ENCODE assay signal across 29 cellular contexts in genomic region chr16:27892879-27893278, GRCh38.
DNase-seq lines count a peak whose midpoint lies in the region; ATAC-seq and TF ChIP-seq lines count a peak whose summit lies in the region.
"Had no signal": no experiment of that assay in that cellular context is flagged by ENCODE, and none has a peak within 500 bp of the region (broad histone marks: within the 10 kb centered on the region; RNA-seq: fewer than 3 reads in every experiment).

No MANE protein-coding gene starts in this region.

- CTCF ChIA-PET in BJ (lab: Yijun Ruan, JAX) = interaction anchor here (0.6 to 1.9 kb wide), 2 partner anchors 178 to 330 kb away, joined by 3 to 6 read pairs; no protein-coding TSS in a partner anchor

- H3K23ac ChIP-seq in H9 (ENCODE audit: insufficient read length, low read depth, low read length) = no peak overlapping the region

- H4K5ac ChIP-seq in H9 (ENCODE audit: insufficient read length, low read depth, low read length) = no peak overlapping the region

- H4K8ac ChIP-seq in H9 (replicated peaks; ENCODE audit: insufficient read length, low read depth, low read length) = no peak overlapping the region

- H2BK5ac ChIP-seq in H9 (ENCODE audit: insufficient read length, low read length) = no peak overlapping the region

- H3F3A ChIP-seq in smooth muscle cell (ENCODE audit: low read depth) = no peaks in the 10 kb centered on the region

- H3K79me1 ChIP-seq in H9 (ENCODE audit: insufficient read depth, low read depth, low read length, poor library complexity, severe bottlenecking) = no peaks in the 10 kb centered on the region

- WGBS in H9 (ENCODE audit: extremely low coverage, insufficient read length, low lambda C conversion rate) = no CpG with 5 or more reads among the region's 9 CpGs
- WGBS in smooth muscle cell (ENCODE audit: low lambda C conversion rate) = 45% methylated on average over 9 of the region's 9 CpGs

- no peaks in the 10 kb centered on the region for H3K23me2 ChIP-seq in H9 (ENCODE audit: insufficient read length, low read depth, low read length, poor library complexity, severe bottlenecking)

- no peak overlapping the region for H3K56ac ChIP-seq in H9 (ENCODE audit: insufficient read length, low read depth, low read length)

- H3K4me3 ChIP-seq in BJ (ENCODE audit: low read depth, low read length) = no peak overlapping the region
- H3K4me3 ChIP-seq in cardiac fibroblast (replicated peaks in 1 of 2; ENCODE audit: low read depth in 2 of 2, low read length in 2 of 2) = no peak overlapping the region
- H3K4me3 ChIP-seq in smooth muscle cell = no peak overlapping the region
- H3K4me3 ChIP-seq: PC-9, upper lobe of right lung had no signal

- H2BK12ac ChIP-seq in H9 (ENCODE audit: insufficient read length, low read depth, low read length) = no peak overlapping the region

- no peak overlapping the region for H2BK20ac ChIP-seq in H9 (ENCODE audit: low read depth, low read length, poor library complexity, severe bottlenecking)

- H3K4me1 ChIP-seq in H9 (ENCODE audit: insufficient read depth, low read length) (0 out of 2 replicates have a peak, but pooled peaks cover 2% of the 10 kb centered on the region), smooth muscle cell (ENCODE audit: low read depth) (no peaks in the 10 kb centered on the region)
- H3K4me1 ChIP-seq: upper lobe of right lung had no signal

- H3K27me3 Mint-ChIP-seq in H9 (ENCODE audit: low read depth) = peaks cover 20% of the 10 kb centered on the region

- no peak overlapping the region for H3K4me3 Mint-ChIP-seq in H9
- H3K4me3 Mint-ChIP-seq: CD14-positive monocyte; stimulated activated effector memory CD8-positive, alpha-beta T cell treated with anti-CD3 and anti-CD28 coated beads, Interleukin-12 subunit alpha, Interleukin-12 subunit beta, amount 100 ng/mL, for 72 hours had no signal

- H3K14ac ChIP-seq in H9 (ENCODE audit: insufficient read depth, low read length) = no peak overlapping the region

- no peak overlapping the region for H3K18ac ChIP-seq in H9 (ENCODE audit: insufficient read length, low read depth, low read length)

- H2BK120ac ChIP-seq in H9 (ENCODE audit: low read depth, low read length, poor library complexity, severe bottlenecking) = no peak overlapping the region

- no peak overlapping the region for H4K91ac ChIP-seq in H9 (ENCODE audit: insufficient read length, low read depth, low read length)

- no peak overlapping the region for H2AK5ac ChIP-seq in H9 (ENCODE audit: insufficient read length, low read length)

- no peaks in the 10 kb centered on the region for H3K36me3 ChIP-seq in BJ (ENCODE audit: control insufficient read depth, insufficient read depth, low read length)
- H3K36me3 ChIP-seq in smooth muscle cell (ENCODE audit: low read depth) = no peaks in the 10 kb centered on the region
- H3K36me3 ChIP-seq: brain microvascular endothelial cell, upper lobe of right lung had no signal

- H3K4me2 ChIP-seq in H9 (ENCODE audit: insufficient read depth, insufficient read length, low read length) = no peak overlapping the region
- no peak overlapping the region for H3K4me2 ChIP-seq in smooth muscle cell
- H3K4me2 ChIP-seq: PC-9 had no signal

- H3K9me3 ChIP-seq in H9 (ENCODE audit: control insufficient read depth, low read depth, low read length) (no peaks in the 10 kb centered on the region), smooth muscle cell (replicated peaks; ENCODE audit: low read depth) (no peaks in the 10 kb centered on the region)
- H3K9me3 ChIP-seq: upper lobe of right lung had no signal

- H4K20me1 ChIP-seq in H9 (ENCODE audit: control insufficient read depth, insufficient read depth, insufficient read length) (no peaks in the 10 kb centered on the region), smooth muscle cell (ENCODE audit: low read depth) (no peaks in the 10 kb centered on the region)

- H2AFZ ChIP-seq in H9 (ENCODE audit: low read length) (no peak overlapping the region), smooth muscle cell (ENCODE audit: low read depth) (no peak overlapping the region)
- H2AFZ ChIP-seq: PC-9 had no signal

- POLR2A ChIA-PET in BJ (lab: Charles Lee) = no interaction called here

- H3K79me2 ChIP-seq in H9 (ENCODE audit: insufficient read depth, low read length) (no peaks in the 10 kb centered on the region), smooth muscle cell (ENCODE audit: low read depth) (no peaks in the 10 kb centered on the region)

- H3K27ac ChIP-seq in H9 (ENCODE audit: insufficient read length, low read depth, low read length) (no peak overlapping the region), smooth muscle cell (ENCODE audit: low read depth) (no peak overlapping the region)
- H3K27ac ChIP-seq: brain microvascular endothelial cell, epithelial cell of prostate, HL-60, PC-9, upper lobe of right lung had no signal

- DNase-seq in BJ (ENCODE audit: low read depth) (no peak), H9 (peak; percentile 71), cardiac fibroblast (ENCODE audit: low read depth in 2 of 2) (no peak), iris pigment epithelial cell (ENCODE audit: low read depth) (peak; percentile 5), AG08396 (ENCODE audit: low spot score) (no peak), mesenteric fat pad (ENCODE audit: low spot score) (no peak), smooth muscle cell (lab: John Stamatoyannopoulos, UW; ENCODE audit: unreplicated experiment) (no peak)
- DNase-seq: activated CD4-positive, alpha-beta T cell treated with anti-CD3 and anti-CD28 coated beads, Interleukin-2, amount 50 U/mL, for 4 hours; activated CD4-positive, CD25-positive, alpha-beta regulatory T cell; activated naive CD4-positive, alpha-beta T cell treated with Interleukin-2 at 50 U/mL for 16 hours; brain microvascular endothelial cell; Calu3; mesenchymal stem cell; MV-4-11; NCI-H1436 treated with DMSO at 0.1 percent for 48 hours; NCI-H2107; NCI-H510A; PC-9; SHP77; stimulated activated CD4-positive, alpha-beta T cell treated with anti-CD3 and anti-CD28 coated beads, Interleukin-4, amount 100 ng/mL, for 24 hours; T1000; upper lobe of right lung had no signal

- H3K4ac ChIP-seq in H9 (ENCODE audit: low read depth, low read length) = no peak overlapping the region

- H3K27ac Mint-ChIP-seq in H9 = no peak overlapping the region
- H3K27ac Mint-ChIP-seq: CD14-positive monocyte; stimulated activated effector memory CD8-positive, alpha-beta T cell treated with anti-CD3 and anti-CD28 coated beads, Interleukin-12 subunit alpha, Interleukin-12 subunit beta, amount 100 ng/mL, for 72 hours had no signal

- ATAC-seq in GM21447 (IDR thresholded peaks at IDR 0.05; ENCODE audit: unreplicated experiment) = no peak
- ATAC-seq: left lobe of liver; sciatic nerve; stimulated activated effector memory CD8-positive, alpha-beta T cell treated with anti-CD3 and anti-CD28 coated beads, Interleukin-12 subunit alpha, Interleukin-12 subunit beta, amount 100 ng/mL, for 72 hours; upper lobe of right lung had no signal

- peaks cover 9 to 10% of the 10 kb centered on the region in 2 experiments for H3K4me1 Mint-ChIP-seq in H9
- H3K4me1 Mint-ChIP-seq: CD14-positive monocyte; stimulated activated effector memory CD8-positive, alpha-beta T cell treated with anti-CD3 and anti-CD28 coated beads, Interleukin-12 subunit alpha, Interleukin-12 subunit beta, amount 100 ng/mL, for 72 hours had no signal

- no peak overlapping the region for H2BK15ac ChIP-seq in H9 (ENCODE audit: low read depth, low read length)

- TF ChIP-seq CTCF in BJ (IDR thresholded peaks at IDR 0.05; ENCODE audit: insufficient read depth, low read depth, low read length) = peak; percentile 14; the same call in 1 of the 2 replicates
- peak; percentile 61 for TF ChIP-seq CTCF in H9 (conservative IDR thresholded peaks at IDR 0.05)
- peak; percentile 8 for TF ChIP-seq CTCF in cardiac fibroblast (IDR thresholded peaks at IDR 0.05; ENCODE audit: low read depth, low read length)
- TF ChIP-seq CTCF in smooth muscle cell (IDR thresholded peaks at IDR 0.05; ENCODE audit: borderline replicate concordance, insufficient read depth, poor library complexity, severe bottlenecking) = no peak

- peaks cover 4 to 10% of the 10 kb centered on the region in 2 experiments; a peak in 3 of 5 replicates for H3K9me3 Mint-ChIP-seq in H9
- H3K9me3 Mint-ChIP-seq: stimulated activated effector memory CD8-positive, alpha-beta T cell treated with anti-CD3 and anti-CD28 coated beads, Interleukin-12 subunit alpha, Interleukin-12 subunit beta, amount 100 ng/mL, for 72 hours had no signal

- H3K27me3 ChIP-seq in BJ (ENCODE audit: control insufficient read depth, insufficient read depth, low read length) (peaks cover 6% of the 10 kb centered on the region; the same call in 1 of the 2 replicates), H9 (ENCODE audit: insufficient read depth, low read length) (no peaks in the 10 kb centered on the region), smooth muscle cell (ENCODE audit: low read depth) (peaks cover 10% of the 10 kb centered on the region)
- H3K27me3 ChIP-seq: brain microvascular endothelial cell had no signal

- H3T11ph ChIP-seq in H9 (ENCODE audit: low read length) = no peak overlapping the region

- no peak overlapping the region for H3K9ac ChIP-seq in H9 (ENCODE audit: extremely low read depth, insufficient read length, low read length)
- no peak overlapping the region for H3K9ac ChIP-seq in smooth muscle cell (ENCODE audit: low read depth)

- peaks cover 0 to 6% (median 3%) of the 10 kb centered on the region in 3 experiments; a peak in 3 of 7 replicates for H3K36me3 Mint-ChIP-seq in H9 (ENCODE audit: insufficient read depth in 1 of 3, low read depth in 3 of 3)
- H3K36me3 Mint-ChIP-seq: CD14-positive monocyte; stimulated activated effector memory CD8-positive, alpha-beta T cell treated with anti-CD3 and anti-CD28 coated beads, Interleukin-12 subunit alpha, Interleukin-12 subunit beta, amount 100 ng/mL, for 72 hours had no signal

Comparison
In these comparisons a context has a peak if more than half of its experiments do, and no peak if none do; other contexts are left out.
1. DNase-seq: peak in H9 (single experiment) and iris pigment epithelial cell (single experiment); none in BJ (single experiment), cardiac fibroblast (0 of 2), AG08396 (single experiment), mesenteric fat pad (single experiment) and smooth muscle cell (single experiment).